ENCODE assay signal across 8 cellular contexts in the genomic region with DNA sequence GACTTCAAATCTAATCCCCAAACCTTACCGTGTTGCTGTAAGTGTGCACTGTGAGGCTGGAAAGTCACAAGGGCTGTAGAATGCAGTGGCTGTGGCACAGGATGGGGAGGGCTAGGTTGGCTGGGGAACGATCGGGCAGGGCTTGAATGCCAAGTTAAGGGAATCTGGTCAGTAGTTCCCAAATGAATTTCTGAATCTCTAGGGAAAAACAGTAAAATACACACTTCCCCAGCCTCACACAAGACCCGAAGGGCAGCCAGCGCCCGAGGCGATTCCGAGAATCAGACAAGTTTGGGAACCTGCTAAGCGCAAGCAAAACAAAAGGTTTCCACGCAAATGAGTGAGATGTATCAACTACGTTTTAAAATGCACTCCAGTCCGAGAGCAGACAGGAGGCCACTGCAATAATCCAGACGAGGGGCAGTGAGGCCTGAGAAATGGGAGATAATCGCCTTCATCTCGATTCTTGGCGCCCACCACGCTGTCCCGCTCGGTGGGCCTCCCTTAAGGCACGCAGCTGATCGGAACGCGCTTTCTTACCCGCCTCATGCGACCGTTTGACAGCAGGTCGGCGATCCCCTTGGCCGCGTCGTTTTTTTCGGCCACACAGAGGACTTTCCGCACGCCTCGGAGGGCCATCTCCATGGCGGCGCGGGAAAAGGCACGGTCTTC. TPM values are rescaled to one million over a fixed set of nuclear protein-coding genes. Genes with fewer than 3 reads are reported as not detected.
DNase-seq lines count a peak whose midpoint lies in the region; ATAC-seq lines count a peak whose summit lies in the region.

No MANE protein-coding gene starts in this region.

- H3K27ac Mint-ChIP-seq in activated naive CD4-positive, alpha-beta T cell treated with anti-CD3 and anti-CD28 coated beads, Interleukin-2, amount 50 U/mL, for 72 hours, result peak overlapping the region; percentile 91 to 100

- H3K36me3 ChIP-seq in iPS DF 6.9 (ENCODE audit: control insufficient read depth, insufficient read depth, low read length) (peaks cover 5% of the 10 kb centered on the region; the same call in 1 of the 2 replicates), skeletal muscle tissue (ENCODE audit: control insufficient read depth in 3 of 3, insufficient read depth in 3 of 3, low read length in 3 of 3) (peaks cover 22 to 32% (median 27%) of the 10 kb centered on the region in 3 donors)

- WGBS in iPS DF 6.9 (ENCODE audit: insufficient coverage, insufficient read length), result no CpG with 5 or more reads among the region's 39 CpGs

- peak overlapping the region; percentile 71 for H3K4me3 ChIP-seq in iPS DF 6.9 (ENCODE audit: low read length)
- peak overlapping the region; percentile 97 for H3K4me3 ChIP-seq in skeletal muscle tissue (ENCODE audit: low read length in 3 of 3)

- H3K27ac ChIP-seq in iPS DF 6.9 (ENCODE audit: low read length) (no peak overlapping the region), skeletal muscle tissue (ENCODE audit: low read depth, low read length) (peak overlapping the region; percentile 89)

- peak; percentile 7 for DNase-seq in activated CD8-positive, alpha-beta memory T cell treated with anti-CD3 and anti-CD28 coated beads, Interleukin-2, amount 50 U/mL, for 24 hours (ENCODE audit: extremely low read depth)
- DNase-seq in activated CD8-positive, alpha-beta memory T cell treated with anti-CD3 and anti-CD28 coated beads for 24 hours, result no peak
- DNase-seq in activated naive CD4-positive, alpha-beta T cell treated with anti-CD3 and anti-CD28 coated beads, Interleukin-2, amount 50 U/mL, for 72 hours (ENCODE audit: low spot score in 2 of 2), result no peak
- no peak for DNase-seq in iPS DF 6.9 (ENCODE audit: low read depth, low spot score)
- DNase-seq in NCI-H446 treated with DMSO at 0.1 percent for 48 hours (lab: John Stamatoyannopoulos, UW), result no peak
- no peak for DNase-seq in SKM-1 treated with dmso at 0.1 percent for 144 hours (lab: John Stamatoyannopoulos, UW; ENCODE audit: unreplicated experiment)

- peak; percentile 10 for ATAC-seq in HG03469 (IDR thresholded peaks at IDR 0.05; ENCODE audit: unreplicated experiment)
- no peak for ATAC-seq in activated naive CD4-positive, alpha-beta T cell treated with anti-CD3 and anti-CD28 coated beads, Interleukin-2, amount 50 U/mL, for 72 hours

- H3K9me3 Mint-ChIP-seq in activated naive CD4-positive, alpha-beta T cell treated with anti-CD3 and anti-CD28 coated beads, Interleukin-2, amount 50 U/mL, for 72 hours, result no peaks in the 10 kb centered on the region

- peaks cover 32 to 55% of the 10 kb centered on the region in 2 donors for H3K36me3 Mint-ChIP-seq in activated naive CD4-positive, alpha-beta T cell treated with anti-CD3 and anti-CD28 coated beads, Interleukin-2, amount 50 U/mL, for 72 hours

- H3K4me1 ChIP-seq in iPS DF 6.9 (ENCODE audit: control insufficient read depth, insufficient read depth, low read length) (0 out of 2 replicates have a peak, but pooled peaks cover 2% of the 10 kb centered on the region), skeletal muscle tissue (ENCODE audit: control insufficient read depth in 3 of 3, insufficient read depth in 3 of 3, low read length in 3 of 3) (peaks cover 54 to 63% (median 60%) of the 10 kb centered on the region in 3 donors)

- H3K27me3 ChIP-seq in iPS DF 6.9 (ENCODE audit: control insufficient read depth, insufficient read depth, low read length) (no peaks in the 10 kb centered on the region), skeletal muscle tissue (ENCODE audit: control insufficient read depth in 3 of 3, insufficient read depth in 3 of 3, low read length in 3 of 3) (no peaks in the 10 kb centered on the region)

- H3K9ac ChIP-seq in skeletal muscle tissue (ENCODE audit: low read depth in 1 of 3, low read length in 3 of 3), result peak overlapping the region; percentile 86 to 95 (median 94)

- no peaks in the 10 kb centered on the region for H3K9me3 ChIP-seq in iPS DF 6.9 (ENCODE audit: control insufficient read depth, insufficient read depth, low read length)
- no peaks in the 10 kb centered on the region for H3K9me3 ChIP-seq in skeletal muscle tissue (ENCODE audit: control insufficient read depth in 3 of 3, low read length in 3 of 3)

RNA-seq across cellular contexts. Expression of a gene that starts 0.6 kb away (rescaled TPM):
- 10 to 100 TPM; 78.3 to 97.4 TPM for total RNA-seq in activated naive CD4-positive, alpha-beta T cell treated with anti-CD3 and anti-CD28 coated beads, Interleukin-2, amount 50 U/mL, for 72 hours
- total RNA-seq in skeletal muscle tissue, result 21.9 TPM

RNA-seq across cellular contexts. Expression of a gene that starts 0.9 kb away (rescaled TPM):
- total RNA-seq in activated naive CD4-positive, alpha-beta T cell treated with anti-CD3 and anti-CD28 coated beads, Interleukin-2, amount 50 U/mL, for 72 hours, result 10 to 100 TPM; 18.8 to 23.5 TPM
- total RNA-seq in skeletal muscle tissue, result 8.9 TPM

RNA-seq across cellular contexts. Expression of a gene that starts 49.2 kb away (rescaled TPM):
- total RNA-seq in activated naive CD4-positive, alpha-beta T cell treated with anti-CD3 and anti-CD28 coated beads, Interleukin-2, amount 50 U/mL, for 72 hours, result 10 to 100 TPM; 65.9 to 73.1 TPM
- 13.0 TPM for total RNA-seq in skeletal muscle tissue

RNA-seq across cellular contexts. Expression of a gene that starts 53.7 kb away (rescaled TPM):
- 10 to 100 TPM in 1 of 2 donors, 1 to 10 TPM in 1; 7.4 to 15.5 TPM for total RNA-seq in activated naive CD4-positive, alpha-beta T cell treated with anti-CD3 and anti-CD28 coated beads, Interleukin-2, amount 50 U/mL, for 72 hours
- total RNA-seq in skeletal muscle tissue, result 23.0 TPM

RNA-seq across cellular contexts. Expression of a gene that starts 55.7 kb away (rescaled TPM):
- total RNA-seq in activated naive CD4-positive, alpha-beta T cell treated with anti-CD3 and anti-CD28 coated beads, Interleukin-2, amount 50 U/mL, for 72 hours, result 100 to 1,000 TPM; 267 to 273 TPM
- 193 TPM for total RNA-seq in skeletal muscle tissue
